ENCODE assay signal across 10 cellular contexts in the genomic region with DNA sequence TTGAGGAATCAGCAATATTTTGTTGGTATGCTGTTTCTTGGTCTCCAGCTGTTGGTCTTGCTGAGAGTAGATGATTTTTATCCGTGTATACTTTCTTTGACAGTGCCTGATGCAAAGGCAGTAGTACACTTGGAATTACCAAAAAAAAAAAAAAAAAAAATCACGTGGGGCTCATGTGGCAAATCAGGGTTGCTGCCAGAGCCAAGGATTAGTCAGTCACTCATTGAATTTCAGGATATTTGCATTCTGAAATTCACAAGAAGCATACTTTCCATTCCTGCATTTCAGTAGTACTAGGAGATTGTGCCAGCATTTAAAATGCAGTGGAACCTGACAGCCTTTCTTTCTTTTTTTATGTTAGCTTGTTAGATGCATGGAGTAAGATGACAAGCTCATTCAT. TPM values are rescaled to one million over a fixed set of nuclear protein-coding genes. Genes with fewer than 3 reads are reported as not detected.
A peak's percentile ranks its signal among the peaks of the same experiment; 100 is the strongest.
DNase-seq lines count a peak whose midpoint lies in the region; ATAC-seq and TF ChIP-seq lines count a peak whose summit lies in the region.
"Had no signal": no experiment of that assay in that cellular context is flagged by ENCODE, and none has a peak within 500 bp of the region (broad histone marks: within the 10 kb centered on the region; RNA-seq: fewer than 3 reads in every experiment).

No MANE protein-coding gene starts in this region.

- no peaks in the 10 kb centered on the region for H3K27me3 ChIP-seq in left lung
- no peaks in the 10 kb centered on the region for H3K27me3 ChIP-seq in HAP-1 (ENCODE audit: low read depth)
- H3K27me3 ChIP-seq: cardiac muscle cell had no signal

- peaks cover 0 to 27% of the 10 kb centered on the region in 2 donors for H3K36me3 ChIP-seq in left lung
- no peaks in the 10 kb centered on the region for H3K36me3 ChIP-seq in HAP-1 (replicated peaks)
- H3K36me3 ChIP-seq: cardiac muscle cell had no signal

- TF ChIP-seq CTCF in AG09319 (IDR thresholded peaks at IDR 0.05; ENCODE audit: low read depth, low read length) (no peak), cardiac fibroblast (IDR thresholded peaks at IDR 0.05; ENCODE audit: low read depth, low read length) (no peak), left lung (IDR thresholded peaks at IDR 0.05) (no peak)

- H3K27ac ChIP-seq in left lung, result no peak overlapping the region
- H3K27ac ChIP-seq: cardiac muscle cell had no signal

- H3K4me1 ChIP-seq in left lung (no peaks in the 10 kb centered on the region), HAP-1 (0 out of 2 replicates have a peak, but pooled peaks cover 3% of the 10 kb centered on the region)

- no peak overlapping the region for H3K4me3 ChIP-seq in cardiac fibroblast (replicated peaks in 1 of 2; ENCODE audit: low read depth in 2 of 2, low read length in 2 of 2)
- no peak overlapping the region for H3K4me3 ChIP-seq in left lung
- H3K4me3 ChIP-seq in HAP-1, result no peak overlapping the region
- H3K4me3 ChIP-seq: cardiac muscle cell had no signal

- H3K9me3 ChIP-seq in left lung, result no peaks in the 10 kb centered on the region
- no peaks in the 10 kb centered on the region for H3K9me3 ChIP-seq in HAP-1

- peak; percentile 78 for ATAC-seq in left lung
- ATAC-seq in left ventricle myocardium superior, result no peak
- ATAC-seq in HG02973 (IDR thresholded peaks at IDR 0.05; ENCODE audit: unreplicated experiment), result no peak

- intact Hi-C loops in left lung (cut with DNase I), result no loop called here
- intact Hi-C loops in left ventricle myocardium superior (cut with micrococcal nuclease), result loop anchor here (5.0 kb wide), 1 partner anchor 215 kb away; no protein-coding TSS in a partner anchor

- in situ Hi-C loops in HAP-1 (cut with MboI; ENCODE audit: low sequenced_read_pairs), result loop anchor here (5.0 kb wide), 1 partner anchor 210 kb away; no protein-coding TSS in a partner anchor

- peak; percentile 54 for DNase-seq in AG09319 (ENCODE audit: extremely low read depth, low read depth)
- peak; percentile 8 for DNase-seq in HT1080 (ENCODE audit: low read depth)
- DNase-seq in cardiac fibroblast (ENCODE audit: low read depth in 2 of 2), result peak; percentile 55 to 70
- no peak for DNase-seq in left lung
- DNase-seq in left ventricle myocardium superior, result no peak
- DNase-seq in activated CD8-positive, alpha-beta memory T cell treated with anti-CD3 and anti-CD28 coated beads, Interleukin-2, amount 50 U/mL, for 4 hours, result no peak
- no peak for DNase-seq in HAP-1 (ENCODE audit: low spot score in 2 of 2)
- DNase-seq: activated T-cell treated with anti-CD3 and anti-CD28 coated beads, Interleukin-2, amount 50 U/mL, for 24 hours had no signal

RNA-seq across cellular contexts. Expression of gene TANGO6, which starts 58.6 kb away (rescaled TPM):
- 12.7 and 16.6 TPM in 2 replicates for total RNA-seq in HT1080 (2014; rRNA removed; shearing (Covaris generic))
- 5.8 and 8.4 TPM in 2 replicates for polyA plus RNA-seq in HT1080 (2015; cell fraction: cytosol; rRNA removed)
- 10.5 and 12.6 TPM in 2 replicates for polyA plus RNA-seq in HT1080 (2015; cell fraction: nucleus; rRNA removed)
- total RNA-seq in left lung (10 to 100 TPM; 17.6 to 24.1 TPM), left ventricle myocardium superior (9.3 TPM)

Comparison
In these comparisons a context has a peak if more than half of its experiments do, and no peak if none do; other contexts are left out.
1. DNase-seq: peak in AG09319 (single experiment), HT1080 (single experiment) and cardiac fibroblast (2 of 2); none in left lung (0 of 2), left ventricle myocardium superior (single experiment), activated CD8-positive, alpha-beta memory T cell treated with anti-CD3 and anti-CD28 coated beads, Interleukin-2, amount 50 U/mL, for 4 hours (single experiment) and HAP-1 (0 of 2).